In the genomic region with DNA sequence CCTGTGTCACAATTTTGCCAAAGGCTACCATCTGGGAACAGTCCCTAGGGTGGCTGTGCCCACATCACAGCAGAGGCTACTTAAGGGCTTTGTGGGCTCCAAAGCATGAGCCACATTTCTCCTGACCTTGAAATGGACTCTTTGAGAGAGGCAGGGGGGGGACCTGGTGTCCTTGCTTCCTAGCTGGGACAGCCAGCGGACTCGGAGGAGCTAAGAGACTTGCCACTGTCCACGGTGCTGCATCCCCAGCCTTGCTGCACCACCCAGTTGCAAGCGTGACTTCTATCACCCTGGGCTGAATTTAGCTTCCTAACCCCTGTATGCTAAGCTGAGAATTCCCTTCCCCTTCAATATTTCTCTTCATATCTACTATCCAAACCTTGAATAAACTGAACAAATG, we compare ENCODE assay signal across 14 cellular contexts.
DNase-seq lines count a peak whose midpoint lies in the region; ATAC-seq and TF ChIP-seq lines count a peak whose summit lies in the region.
"Had no signal": no experiment of that assay in that cellular context is flagged by ENCODE, and none has a peak within 500 bp of the region (broad histone marks: within the 10 kb centered on the region; RNA-seq: fewer than 3 reads in every experiment).

No MANE protein-coding gene starts in this region.

- no peak overlapping the region for H3K4me2 ChIP-seq in hepatocyte

- ATAC-seq in left cardiac atrium: no peak
- ATAC-seq in upper lobe of left lung (ENCODE audit: low FRiP score in 2 of 2): no peak

- no peak overlapping the region for H3K27ac ChIP-seq in cardiac muscle cell
- H3K27ac ChIP-seq in WERI-Rb-1: peak overlapping the region; percentile 91
- H3K27ac ChIP-seq in hepatocyte: peak overlapping the region; percentile 93
- H3K27ac ChIP-seq in upper lobe of left lung: peak overlapping the region in 3 of 4 donors; percentile 66 to 90 (median 82)
- H3K27ac ChIP-seq: neutrophil, PC-9 had no signal

- no peak for TF ChIP-seq POLR2A in upper lobe of left lung (IDR thresholded peaks at IDR 0.05)

- WGBS in hepatocyte (ENCODE audit: low lambda C conversion rate, missing lambda C conversion rate): 59% methylated on average over 4 of the region's 4 CpGs
- WGBS in upper lobe of left lung, 2 donors: 79 to 80% methylated on average over 1 to 4 of the region's 4 CpGs

- no peaks in the 10 kb centered on the region for H4K20me1 ChIP-seq in hepatocyte (ENCODE audit: insufficient read depth, poor library complexity, severe bottlenecking)

- H3K4me1 ChIP-seq in cardiac muscle cell (ENCODE audit: low read depth) (peaks cover 5% of the 10 kb centered on the region), hepatocyte (ENCODE audit: insufficient read depth) (peaks cover 20% of the 10 kb centered on the region), upper lobe of left lung (peaks cover 13 to 47% (median 30%) of the 10 kb centered on the region in 4 donors)

- H3K9me3 ChIP-seq in cardiac muscle cell (ENCODE audit: low read depth) (no peaks in the 10 kb centered on the region), WERI-Rb-1 (ENCODE audit: severe bottlenecking) (no peaks in the 10 kb centered on the region), hepatocyte (ENCODE audit: low read depth) (no peaks in the 10 kb centered on the region), upper lobe of left lung (no peaks in the 10 kb centered on the region)
- H3K9me3 ChIP-seq: neutrophil had no signal

- H3K9me2 ChIP-seq in hepatocyte (replicated peaks; ENCODE audit: insufficient read depth): no peaks in the 10 kb centered on the region

- no peaks in the 10 kb centered on the region for H3K79me2 ChIP-seq in hepatocyte

- intact Hi-C loops in left cardiac atrium (cut with DNase I): loop anchor here in 1 of 2 donors (5.0 kb wide), 2 partner anchors 58 to 213 kb away; partner anchors contain the start of gene RS1

- no peaks in the 10 kb centered on the region for H3K27me3 ChIP-seq in cardiac muscle cell
- H3K27me3 ChIP-seq in WERI-Rb-1 (ENCODE audit: insufficient read depth, low read depth, severe bottlenecking): no peaks in the 10 kb centered on the region
- H3K27me3 ChIP-seq in hepatocyte: no peaks in the 10 kb centered on the region
- no peaks in the 10 kb centered on the region for H3K27me3 ChIP-seq in upper lobe of left lung

- H2AFZ ChIP-seq in hepatocyte: no peak overlapping the region
- H2AFZ ChIP-seq: PC-9 had no signal

- TF ChIP-seq EP300 in upper lobe of left lung (IDR thresholded peaks at IDR 0.05): no peak

- DNase-seq in cardiac muscle cell (ENCODE audit: low read depth in 1 of 2, low spot score in 1 of 2): peak; percentile 6 to 24
- no peak for DNase-seq in left cardiac atrium
- DNase-seq in WERI-Rb-1: no peak
- peak; percentile 30 for DNase-seq in hepatocyte (ENCODE audit: low spot score)
- DNase-seq in upper lobe of left lung: no peak
- DNase-seq in NCI-H524 treated with DMSO at 0.1 percent for 48 hours (lab: John Stamatoyannopoulos, UW): no peak
- DNase-seq in NCI-H446 (lab: John Stamatoyannopoulos, UW): no peak
- DNase-seq in NCI-H2029 (lab: John Stamatoyannopoulos, UW): no peak
- DNase-seq: DMS 273 treated with DMSO at 0.1 percent for 48 hours; effector CD4-positive, alpha-beta T cell; NCI-H1436 treated with DMSO at 0.1 percent for 48 hours; PC-9; T-helper 2 cell had no signal

- H3K36me3 ChIP-seq in cardiac muscle cell: no peaks in the 10 kb centered on the region
- no peaks in the 10 kb centered on the region for H3K36me3 ChIP-seq in WERI-Rb-1
- no peaks in the 10 kb centered on the region for H3K36me3 ChIP-seq in hepatocyte (replicated peaks; ENCODE audit: insufficient read depth, low read depth)
- no peaks in the 10 kb centered on the region for H3K36me3 ChIP-seq in upper lobe of left lung
- H3K36me3 ChIP-seq: neutrophil had no signal

- H3K4me3 ChIP-seq in cardiac muscle cell: no peak overlapping the region
- no peak overlapping the region for H3K4me3 ChIP-seq in WERI-Rb-1 (ENCODE audit: low read depth, low read length)
- H3K4me3 ChIP-seq in hepatocyte: no peak overlapping the region
- no peak overlapping the region for H3K4me3 ChIP-seq in upper lobe of left lung
- H3K4me3 ChIP-seq: PC-9 had no signal

- TF ChIP-seq CTCF in cardiac muscle cell (IDR thresholded peaks at IDR 0.05; ENCODE audit: low read depth, low read length) (no peak), WERI-Rb-1 (IDR thresholded peaks at IDR 0.05; ENCODE audit: low read depth, low read length) (no peak), hepatocyte (IDR thresholded peaks at IDR 0.05; ENCODE audit: poor library complexity) (no peak), upper lobe of left lung (IDR thresholded peaks at IDR 0.05) (no peak)

Comparison
In these comparisons a context has a peak if more than half of its experiments do, and no peak if none do; other contexts are left out.
1. DNase-seq: peak in cardiac muscle cell (2 of 2) and hepatocyte (single experiment); none in left cardiac atrium (single experiment), WERI-Rb-1 (single experiment), upper lobe of left lung (0 of 2), NCI-H524 treated with DMSO at 0.1 percent for 48 hours (single experiment), NCI-H446 (0 of 2) and NCI-H2029 (single experiment).